In the genomic region with DNA sequence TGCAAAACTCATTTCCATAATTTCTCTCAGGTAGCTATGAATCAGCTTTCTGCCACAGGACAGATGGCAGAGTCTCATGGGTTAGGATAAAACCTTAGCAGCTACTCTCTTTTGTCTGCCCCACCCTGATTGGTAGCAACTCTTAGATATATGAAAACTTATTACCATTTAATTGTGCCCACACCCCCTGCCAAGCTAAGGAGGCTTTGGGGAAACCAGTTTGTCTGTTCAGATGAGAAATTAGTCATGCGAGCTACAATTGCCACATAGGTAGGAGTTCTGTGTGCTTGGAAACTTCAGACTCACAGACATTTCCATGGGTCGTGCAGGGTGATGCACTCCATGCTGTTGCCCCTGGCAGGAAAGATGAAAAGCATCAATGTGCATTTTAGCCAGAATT, we compare ENCODE assay signal across 12 cellular contexts. TPM values are rescaled to one million over a fixed set of nuclear protein-coding genes. Genes with fewer than 3 reads are reported as not detected.
DNase-seq lines count a peak whose midpoint lies in the region; ATAC-seq and TF ChIP-seq lines count a peak whose summit lies in the region.
"Had no signal": no experiment of that assay in that cellular context is flagged by ENCODE, and none has a peak within 500 bp of the region (broad histone marks: within the 10 kb centered on the region; RNA-seq: fewer than 3 reads in every experiment).

No MANE protein-coding gene starts in this region.

- no peak overlapping the region for H3K27ac ChIP-seq in right cardiac atrium (ENCODE audit: low read length)
- H3K27ac ChIP-seq: SJCRH30 had no signal

- H3K4me3 ChIP-seq in mucosa of descending colon (no peak overlapping the region), right cardiac atrium (ENCODE audit: low read length) (no peak overlapping the region)
- H3K4me3 ChIP-seq: SJCRH30 had no signal

- no peaks in the 10 kb centered on the region for H3K27me3 ChIP-seq in right cardiac atrium (ENCODE audit: control insufficient read depth, insufficient read depth)
- H3K27me3 ChIP-seq: SJCRH30 had no signal

- no peaks in the 10 kb centered on the region for H3K9me3 Mint-ChIP-seq in CD14-positive monocyte
- H3K9me3 Mint-ChIP-seq in IgD-negative memory B cell = no peaks in the 10 kb centered on the region
- no peaks in the 10 kb centered on the region for H3K9me3 Mint-ChIP-seq in activated naive CD4-positive, alpha-beta T cell treated with anti-CD3 and anti-CD28 coated beads, Interleukin-2, amount 50 U/mL, for 72 hours
- H3K9me3 Mint-ChIP-seq: H9 had no signal

- peak; percentile 34 to 41 for ATAC-seq in activated naive CD4-positive, alpha-beta T cell treated with anti-CD3 and anti-CD28 coated beads, Interleukin-2, amount 50 U/mL, for 72 hours
- ATAC-seq in mucosa of descending colon (peak; percentile 64), right cardiac atrium (no peak), HG02970 (IDR thresholded peaks at IDR 0.05; ENCODE audit: low FRiP score, unreplicated experiment) (no peak)

- 87% methylated on average over 2 of the region's 2 CpGs for WGBS in right cardiac atrium

- H3K36me3 Mint-ChIP-seq in CD14-positive monocyte = peaks cover 81 to 91% of the 10 kb centered on the region in 2 donors
- peaks cover 25% of the 10 kb centered on the region for H3K36me3 Mint-ChIP-seq in IgD-negative memory B cell
- peaks cover 56 to 61% of the 10 kb centered on the region in 2 donors for H3K36me3 Mint-ChIP-seq in activated naive CD4-positive, alpha-beta T cell treated with anti-CD3 and anti-CD28 coated beads, Interleukin-2, amount 50 U/mL, for 72 hours

- H3K27ac Mint-ChIP-seq in CD14-positive monocyte = peak overlapping the region; percentile 10 to 81 (median 68)
- peak overlapping the region; percentile 5 to 82 (median 69) for H3K27ac Mint-ChIP-seq in IgD-negative memory B cell
- peak overlapping the region; percentile 23 to 74 for H3K27ac Mint-ChIP-seq in activated naive CD4-positive, alpha-beta T cell treated with anti-CD3 and anti-CD28 coated beads, Interleukin-2, amount 50 U/mL, for 72 hours
- H3K27ac Mint-ChIP-seq: H9 had no signal

- DNase-seq in CD14-positive monocyte (ENCODE audit: low spot score) (no peak), mucosa of descending colon (no peak), SHP77 treated with DMSO at 0.1 percent for 48 hours (lab: John Stamatoyannopoulos, UW) (no peak), right cardiac atrium (no peak), NCI-H524 treated with DMSO at 0.1 percent for 48 hours (lab: John Stamatoyannopoulos, UW) (no peak)
- DNase-seq in activated naive CD4-positive, alpha-beta T cell treated with anti-CD3 and anti-CD28 coated beads, Interleukin-2, amount 50 U/mL, for 72 hours (ENCODE audit: low spot score in 2 of 2) = no peak
- DNase-seq: DMS53, H9, posterior cingulate gyrus, SJCRH30 had no signal

- peaks cover 33% of the 10 kb centered on the region for H3K4me1 ChIP-seq in mucosa of descending colon (ENCODE audit: low read depth)
- H3K4me1 ChIP-seq in right cardiac atrium (ENCODE audit: control insufficient read depth, insufficient read depth, low read length) = peaks cover 10% of the 10 kb centered on the region

- H3K4me3 Mint-ChIP-seq in CD14-positive monocyte (no peak overlapping the region), IgD-negative memory B cell (no peak overlapping the region)
- H3K4me3 Mint-ChIP-seq: H9 had no signal

- peaks cover 56% of the 10 kb centered on the region for H3K4me1 Mint-ChIP-seq in CD14-positive monocyte
- peaks cover 49 to 65% (median 63%) of the 10 kb centered on the region in 3 donors for H3K4me1 Mint-ChIP-seq in IgD-negative memory B cell

- TF ChIP-seq CTCF in CD14-positive monocyte (IDR thresholded peaks at IDR 0.05) (no peak), mucosa of descending colon (IDR thresholded peaks at IDR 0.05) (no peak)

- H3K9me3 ChIP-seq in mucosa of descending colon = no peaks in the 10 kb centered on the region
- no peaks in the 10 kb centered on the region for H3K9me3 ChIP-seq in right cardiac atrium (ENCODE audit: control insufficient read depth, low read length)
- H3K9me3 ChIP-seq: SJCRH30 had no signal

- no peaks in the 10 kb centered on the region for H3K27me3 Mint-ChIP-seq in CD14-positive monocyte (ENCODE audit: low read depth in 3 of 3)
- no peaks in the 10 kb centered on the region for H3K27me3 Mint-ChIP-seq in IgD-negative memory B cell

- H3K36me3 ChIP-seq in mucosa of descending colon (ENCODE audit: low read depth) = no peaks in the 10 kb centered on the region
- H3K36me3 ChIP-seq: SJCRH30 had no signal

- intact Hi-C loops in CD14-positive monocyte (cut with micrococcal nuclease) (loop anchor here in 1 of 2 donors (10.0 kb wide), 1 partner anchor 206 kb away; no protein-coding TSS in a partner anchor), mucosa of descending colon (cut with DNase I, micrococcal nuclease) (no loop called here), right cardiac atrium (cut with DNase I) (no loop called here)

RNA-seq across cellular contexts. Expression of a gene that starts 39.9 kb away (rescaled TPM):
- polyA plus RNA-seq in CD14-positive monocyte = 100 to 1,000 TPM; 415 to 531 TPM
- polyA plus RNA-seq in IgD-negative memory B cell = 176 TPM
- total RNA-seq in activated naive CD4-positive, alpha-beta T cell treated with anti-CD3 and anti-CD28 coated beads, Interleukin-2, amount 50 U/mL, for 72 hours = 100 to 1,000 TPM; 321 to 381 TPM
- total RNA-seq in mucosa of descending colon = 100 to 1,000 TPM; 105 to 154 (median 136) TPM
- total RNA-seq in right cardiac atrium = 10 to 100 TPM; 20.9 to 50.7 (median 40.9) TPM
- 7.5 TPM for polyA plus RNA-seq in right cardiac atrium

Comparison
In these comparisons a context has a peak if more than half of its experiments do, and no peak if none do; other contexts are left out.
1. ATAC-seq: peak in activated naive CD4-positive, alpha-beta T cell treated with anti-CD3 and anti-CD28 coated beads, Interleukin-2, amount 50 U/mL, for 72 hours (2 of 2) and mucosa of descending colon (single experiment); none in right cardiac atrium (0 of 2) and HG02970 (single experiment).
2. Peak in every context shown above with its lines, with median percentiles within 50 percentile points of each other: H3K27ac Mint-ChIP-seq.